In the genomic region with DNA sequence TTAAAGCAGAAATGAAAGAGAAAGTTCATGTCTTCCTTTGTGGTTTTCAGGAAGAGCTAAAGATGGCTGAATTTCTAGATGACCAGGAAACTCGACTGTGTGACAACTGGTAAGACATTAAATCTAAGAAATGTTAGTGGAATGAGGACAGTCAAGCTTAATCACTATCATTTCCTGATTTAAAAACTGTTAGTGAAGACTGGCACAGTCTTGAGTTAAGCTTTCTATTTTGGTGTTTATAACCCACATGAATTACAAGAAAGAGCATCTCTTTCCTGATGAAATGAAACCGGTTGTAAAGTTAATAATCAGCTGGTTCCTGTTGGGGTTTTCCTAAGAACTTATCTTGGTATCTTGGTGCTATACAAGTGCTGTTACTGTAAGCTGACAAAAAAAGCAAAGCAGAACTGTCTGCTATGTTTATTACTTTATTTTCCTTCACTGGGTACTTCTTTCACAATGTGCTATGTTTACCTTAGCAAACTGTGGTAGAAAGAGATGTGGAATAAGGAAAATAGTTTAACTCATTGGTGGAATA, we compare ENCODE assay signal across 8 cellular contexts. TPM values are rescaled to one million over a fixed set of nuclear protein-coding genes. Genes with fewer than 3 reads are reported as not detected.
DNase-seq lines count a peak whose midpoint lies in the region; ATAC-seq and TF ChIP-seq lines count a peak whose summit lies in the region.

No MANE protein-coding gene starts in this region.

- H3K27ac ChIP-seq in lower lobe of right lung = peak overlapping the region; percentile 78

- peaks cover 25% of the 10 kb centered on the region for H3K36me3 ChIP-seq in lower lobe of right lung
- peaks cover 33% of the 10 kb centered on the region for H3K36me3 ChIP-seq in HAP-1 (replicated peaks)

- ATAC-seq in HG03432 (IDR thresholded peaks at IDR 0.05; ENCODE audit: unreplicated experiment) = peak; percentile 54
- ATAC-seq in lower lobe of right lung = peak; percentile 33 to 65
- no peak for ATAC-seq in GM19023 (IDR thresholded peaks at IDR 0.05; ENCODE audit: unreplicated experiment)

- peak overlapping the region; percentile 32 for H3K4me3 ChIP-seq in lower lobe of right lung
- no peak overlapping the region for H3K4me3 ChIP-seq in HAP-1

- peaks cover 31% of the 10 kb centered on the region for H3K36me3 Mint-ChIP-seq in activated CD4-positive, alpha-beta T cell treated with anti-CD3 and anti-CD28 coated beads, Interleukin-2, amount 10 ng/mL, durations not matched to agents 24 days and 14 days (ENCODE audit: low read depth)
- peaks cover 17% of the 10 kb centered on the region for H3K36me3 Mint-ChIP-seq in activated T-helper 1 cell treated with anti-CD3 and anti-CD28 coated beads, Interleukin-12 subunit alpha, Interleukin-12 subunit beta, Interleukin-2, Interleukin-4 antibody, amounts not matched to agents 30 ng/mL and 10 ng/mL and 1 ng/mL, durations not matched to agents 14 hours and 24 hours and 36 hours (ENCODE audit: low read depth)

- in situ Hi-C loops in HAP-1 (cut with MboI; ENCODE audit: low sequenced_read_pairs) = no loop called here

- no peaks in the 10 kb centered on the region for H3K9me3 Mint-ChIP-seq in activated CD4-positive, alpha-beta T cell treated with anti-CD3 and anti-CD28 coated beads, Interleukin-2, amount 10 ng/mL, durations not matched to agents 24 days and 14 days
- no peaks in the 10 kb centered on the region for H3K9me3 Mint-ChIP-seq in activated T-helper 1 cell treated with anti-CD3 and anti-CD28 coated beads, Interleukin-12 subunit alpha, Interleukin-12 subunit beta, Interleukin-2, Interleukin-4 antibody, amounts not matched to agents 30 ng/mL and 10 ng/mL and 1 ng/mL, durations not matched to agents 14 hours and 24 hours and 36 hours

- H3K9me3 ChIP-seq in lower lobe of right lung = no peaks in the 10 kb centered on the region
- H3K9me3 ChIP-seq in HAP-1 = no peaks in the 10 kb centered on the region

- H3K4me1 ChIP-seq in lower lobe of right lung = peaks cover 75% of the 10 kb centered on the region
- H3K4me1 ChIP-seq in HAP-1 = no peaks in the 10 kb centered on the region; the same call in 1 of the 2 replicates

- H3K27me3 Mint-ChIP-seq in activated CD4-positive, alpha-beta T cell treated with anti-CD3 and anti-CD28 coated beads, Interleukin-2, amount 10 ng/mL, durations not matched to agents 24 days and 14 days = no peaks in the 10 kb centered on the region
- H3K27me3 Mint-ChIP-seq in activated T-helper 1 cell treated with anti-CD3 and anti-CD28 coated beads, Interleukin-12 subunit alpha, Interleukin-12 subunit beta, Interleukin-2, Interleukin-4 antibody, amounts not matched to agents 30 ng/mL and 10 ng/mL and 1 ng/mL, durations not matched to agents 14 hours and 24 hours and 36 hours (ENCODE audit: insufficient read depth) = no peaks in the 10 kb centered on the region

- DNase-seq in activated CD4-positive, alpha-beta T cell treated with anti-CD3 and anti-CD28 coated beads, Interleukin-2, amount 10 ng/mL, durations not matched to agents 24 days and 14 days = peak; percentile 76
- no peak for DNase-seq in activated CD4-positive, alpha-beta T cell treated with anti-CD3 and anti-CD28 coated beads, Interleukin-2, amount 50 U/mL, for 4 hours
- no peak for DNase-seq in activated T-helper 1 cell treated with anti-CD3 and anti-CD28 coated beads, Interleukin-12 subunit alpha, Interleukin-12 subunit beta, Interleukin-2, Interleukin-4 antibody, amounts not matched to agents 30 ng/mL and 10 ng/mL and 1 ng/mL, durations not matched to agents 14 hours and 24 hours and 36 hours (ENCODE audit: low spot score)
- DNase-seq in lower lobe of right lung (no peak), HAP-1 (ENCODE audit: low spot score in 2 of 2) (no peak), NCI-H2029 treated with DMSO at 0.1 percent for 48 hours (lab: John Stamatoyannopoulos, UW) (no peak)

- peak overlapping the region; percentile 78 for H3K4me3 Mint-ChIP-seq in activated CD4-positive, alpha-beta T cell treated with anti-CD3 and anti-CD28 coated beads, Interleukin-2, amount 10 ng/mL, durations not matched to agents 24 days and 14 days
- H3K4me3 Mint-ChIP-seq in activated T-helper 1 cell treated with anti-CD3 and anti-CD28 coated beads, Interleukin-12 subunit alpha, Interleukin-12 subunit beta, Interleukin-2, Interleukin-4 antibody, amounts not matched to agents 30 ng/mL and 10 ng/mL and 1 ng/mL, durations not matched to agents 14 hours and 24 hours and 36 hours = peak overlapping the region; percentile 77

- no peak for TF ChIP-seq CTCF in lower lobe of right lung (IDR thresholded peaks at IDR 0.05)

- H3K27me3 ChIP-seq in lower lobe of right lung (ENCODE audit: low read depth) = no peaks in the 10 kb centered on the region
- H3K27me3 ChIP-seq in HAP-1 (ENCODE audit: low read depth) = no peaks in the 10 kb centered on the region

- peak overlapping the region; percentile 85 for H3K27ac Mint-ChIP-seq in activated CD4-positive, alpha-beta T cell treated with anti-CD3 and anti-CD28 coated beads, Interleukin-2, amount 10 ng/mL, durations not matched to agents 24 days and 14 days
- H3K27ac Mint-ChIP-seq in activated T-helper 1 cell treated with anti-CD3 and anti-CD28 coated beads, Interleukin-12 subunit alpha, Interleukin-12 subunit beta, Interleukin-2, Interleukin-4 antibody, amounts not matched to agents 30 ng/mL and 10 ng/mL and 1 ng/mL, durations not matched to agents 14 hours and 24 hours and 36 hours = peak overlapping the region; percentile 79

- peaks cover 44% of the 10 kb centered on the region for H3K4me1 Mint-ChIP-seq in activated CD4-positive, alpha-beta T cell treated with anti-CD3 and anti-CD28 coated beads, Interleukin-2, amount 10 ng/mL, durations not matched to agents 24 days and 14 days
- H3K4me1 Mint-ChIP-seq in activated T-helper 1 cell treated with anti-CD3 and anti-CD28 coated beads, Interleukin-12 subunit alpha, Interleukin-12 subunit beta, Interleukin-2, Interleukin-4 antibody, amounts not matched to agents 30 ng/mL and 10 ng/mL and 1 ng/mL, durations not matched to agents 14 hours and 24 hours and 36 hours (ENCODE audit: low read depth) = peaks cover 55% of the 10 kb centered on the region

- intact Hi-C loops in activated CD4-positive, alpha-beta T cell treated with anti-CD3 and anti-CD28 coated beads, Interleukin-2, amount 10 ng/mL, durations not matched to agents 24 days and 14 days (cut with micrococcal nuclease) = loop anchor here (1.0 to 2.0 kb wide), 4 partner anchors 23 to 138 kb away; no protein-coding TSS in a partner anchor
- intact Hi-C loops in activated T-helper 1 cell treated with anti-CD3 and anti-CD28 coated beads, Interleukin-12 subunit alpha, Interleukin-12 subunit beta, Interleukin-2, Interleukin-4 antibody, amounts not matched to agents 30 ng/mL and 10 ng/mL and 1 ng/mL, durations not matched to agents 14 hours and 24 hours and 36 hours (cut with micrococcal nuclease) = loop anchor here (1.0 to 5.0 kb wide), 11 partner anchors 22 to 443 kb away; a partner anchor contains a TSS
- intact Hi-C loops in lower lobe of right lung (cut with DNase I) = no loop called here

RNA-seq across cellular contexts. Expression of a gene that starts 5.2 kb away (rescaled TPM):
- 45.6 and 48.3 TPM in 2 replicates for total RNA-seq in activated CD4-positive, alpha-beta T cell treated with anti-CD3 and anti-CD28 coated beads, Interleukin-2, amount 10 ng/mL, durations not matched to agents 24 days and 14 days
- 46.5 and 46.7 TPM in 2 replicates for total RNA-seq in activated T-helper 1 cell treated with anti-CD3 and anti-CD28 coated beads, Interleukin-12 subunit alpha, Interleukin-12 subunit beta, Interleukin-2, Interleukin-4 antibody, amounts not matched to agents 30 ng/mL and 10 ng/mL and 1 ng/mL, durations not matched to agents 14 hours and 24 hours and 36 hours
- total RNA-seq in lower lobe of right lung = 42.5 TPM

RNA-seq across cellular contexts. Expression of a gene that starts 21.9 kb away (rescaled TPM):
- 60.0 and 62.1 TPM in 2 replicates for total RNA-seq in activated CD4-positive, alpha-beta T cell treated with anti-CD3 and anti-CD28 coated beads, Interleukin-2, amount 10 ng/mL, durations not matched to agents 24 days and 14 days
- 52.2 and 58.1 TPM in 2 replicates for total RNA-seq in activated T-helper 1 cell treated with anti-CD3 and anti-CD28 coated beads, Interleukin-12 subunit alpha, Interleukin-12 subunit beta, Interleukin-2, Interleukin-4 antibody, amounts not matched to agents 30 ng/mL and 10 ng/mL and 1 ng/mL, durations not matched to agents 14 hours and 24 hours and 36 hours
- 24.7 TPM for total RNA-seq in lower lobe of right lung
